25 cellular contexts compared by ENCODE assay signal in the genomic region with DNA sequence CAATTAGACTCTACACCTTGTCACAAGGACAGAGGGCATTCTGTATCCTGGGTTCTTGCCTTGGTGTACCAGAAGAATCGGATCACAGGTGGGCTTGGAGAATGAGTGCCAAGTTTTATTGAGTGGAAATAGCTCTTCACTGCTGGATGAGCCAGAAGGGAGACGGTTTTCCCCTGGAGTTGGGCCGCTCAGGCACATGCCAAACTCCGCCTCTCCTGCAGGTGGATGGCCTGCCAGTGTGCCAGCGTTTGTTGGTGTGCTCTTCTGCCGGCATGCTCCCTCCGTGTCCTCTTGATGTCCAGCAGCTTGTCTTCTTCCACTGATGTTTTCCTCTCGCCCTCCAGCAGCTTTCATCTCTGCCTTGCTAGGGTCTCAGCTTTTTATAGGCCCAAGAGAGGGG.
DNase-seq lines count a peak whose midpoint lies in the region; ATAC-seq and TF ChIP-seq lines count a peak whose summit lies in the region.
"Had no signal": no experiment of that assay in that cellular context is flagged by ENCODE, and none has a peak within 500 bp of the region (broad histone marks: within the 10 kb centered on the region; RNA-seq: fewer than 3 reads in every experiment).

No MANE protein-coding gene starts in this region.

- DNase-seq in activated CD4-positive, alpha-beta T cell treated with anti-CD3 and anti-CD28 coated beads, Interleukin-2, amount 10 ng/mL, durations not matched to agents 7 days and 5 days: no peak
- DNase-seq in activated CD4-positive, alpha-beta T cell treated with anti-CD3 and anti-CD28 coated beads for 48 hours: no peak
- DNase-seq in T-helper 17 cell: no peak
- no peak for DNase-seq in epithelial cell of prostate (ENCODE audit: low read depth, low spot score)
- DNase-seq in transverse colon: peak; percentile 32
- DNase-seq in activated CD8-positive, alpha-beta memory T cell treated with anti-CD3 and anti-CD28 coated beads, Interleukin-2, amount 50 U/mL, for 48 hours: no peak
- no peak for DNase-seq in right cardiac atrium
- DNase-seq: activated CD4-positive, CD25-positive, alpha-beta regulatory T cell; activated T-cell treated with anti-CD3 and anti-CD28 coated beads, Interleukin-2, amount 50 U/mL, for 1 hour; BE2C; DMS153; effector CD8-positive, alpha-beta T cell; GOT3; heart left ventricle; kidney glomerular epithelial cell; NCI-H1092; NCI-H187; NCI-H2171; NCI-H510A treated with DMSO at 0.1 percent for 48 hours; stimulated activated naive CD4-positive, alpha-beta T cell treated with Interleukin-2 at 50 U/mL for 16 hours had no signal

- POLR2A ChIA-PET in activated CD4-positive, alpha-beta T cell treated with anti-CD3 and anti-CD28 coated beads, Interleukin-2, amount 10 ng/mL, durations not matched to agents 7 days and 5 days (lab: Charles Lee): no interaction called here

- CTCF ChIA-PET in activated CD4-positive, alpha-beta T cell treated with anti-CD3 and anti-CD28 coated beads, Interleukin-2, amount 10 ng/mL, durations not matched to agents 7 days and 5 days (lab: Charles Lee): interaction anchor here (0.8 to 0.9 kb wide), 2 partner anchors 20 to 65 kb away, joined by 3 read pairs; no protein-coding TSS in a partner anchor

- peak in 2 of 5 experiments; percentile 21 to 51 for TF ChIP-seq CTCF in transverse colon (IDR thresholded peaks at IDR 0.05)

- H3K9me3 Mint-ChIP-seq in activated CD4-positive, alpha-beta T cell treated with anti-CD3 and anti-CD28 coated beads, Interleukin-2, amount 10 ng/mL, durations not matched to agents 7 days and 5 days: peaks cover 2% of the 10 kb centered on the region

- ATAC-seq in T-helper 17 cell (no peak), GM21447 (IDR thresholded peaks at IDR 0.05; ENCODE audit: unreplicated experiment) (no peak), right cardiac atrium (no peak)
- ATAC-seq: heart left ventricle, HepG2 had no signal

- 20 to 63% methylated on average over 1 to 8 of the region's 8 CpGs for WGBS in transverse colon (ENCODE audit: low coverage in 1 of 2), 2 donors
- WGBS in right cardiac atrium: 73% methylated on average over 8 of the region's 8 CpGs

- peak overlapping the region; percentile 88 for H3K27ac Mint-ChIP-seq in activated CD4-positive, alpha-beta T cell treated with anti-CD3 and anti-CD28 coated beads, Interleukin-2, amount 10 ng/mL, durations not matched to agents 7 days and 5 days
- peak overlapping the region; percentile 45 for H3K27ac Mint-ChIP-seq in T-helper 17 cell
- H3K27ac Mint-ChIP-seq: brain had no signal

- peaks cover 5% of the 10 kb centered on the region for H3K36me3 Mint-ChIP-seq in activated CD4-positive, alpha-beta T cell treated with anti-CD3 and anti-CD28 coated beads, Interleukin-2, amount 10 ng/mL, durations not matched to agents 7 days and 5 days (ENCODE audit: low read depth)
- no peaks in the 10 kb centered on the region for H3K36me3 Mint-ChIP-seq in T-helper 17 cell (ENCODE audit: low read depth)
- H3K36me3 Mint-ChIP-seq: brain had no signal

- H3K4me1 ChIP-seq in transverse colon (peaks cover 0 to 10% (median 6%) of the 10 kb centered on the region in 4 donors), right cardiac atrium (ENCODE audit: control insufficient read depth, insufficient read depth, low read length) (no peaks in the 10 kb centered on the region)
- H3K4me1 ChIP-seq: BE2C, heart left ventricle, Peyer's patch, vagina had no signal

- H3K4me1 Mint-ChIP-seq in activated CD4-positive, alpha-beta T cell treated with anti-CD3 and anti-CD28 coated beads, Interleukin-2, amount 10 ng/mL, durations not matched to agents 7 days and 5 days: peaks cover 55% of the 10 kb centered on the region
- peaks cover 28% of the 10 kb centered on the region for H3K4me1 Mint-ChIP-seq in T-helper 17 cell

- intact Hi-C loops in transverse colon (cut with DNase I; ENCODE audit: low total_unique reads): no loop called here
- intact Hi-C loops in right cardiac atrium (cut with DNase I): no loop called here

- H3K27ac ChIP-seq in epithelial cell of prostate (peak overlapping the region; percentile 35), transverse colon (peak overlapping the region; percentile 34 to 51 (median 41)), right cardiac atrium (ENCODE audit: low read length) (no peak overlapping the region)
- H3K27ac ChIP-seq: heart left ventricle, Peyer's patch, vagina had no signal

- no peak for TF ChIP-seq EP300 in transverse colon (IDR thresholded peaks at IDR 0.05; ENCODE audit: low read depth)

- no peaks in the 10 kb centered on the region for H3K36me3 ChIP-seq in transverse colon
- H3K36me3 ChIP-seq: BE2C, heart left ventricle, Peyer's patch, vagina had no signal

- no peaks in the 10 kb centered on the region for H3K27me3 ChIP-seq in transverse colon
- no peaks in the 10 kb centered on the region for H3K27me3 ChIP-seq in right cardiac atrium (ENCODE audit: control insufficient read depth, insufficient read depth)
- H3K27me3 ChIP-seq: BE2C, Peyer's patch, vagina had no signal

- TF ChIP-seq POLR2A in transverse colon (IDR thresholded peaks at IDR 0.05): no peak

- H3K4me3 Mint-ChIP-seq in activated CD4-positive, alpha-beta T cell treated with anti-CD3 and anti-CD28 coated beads, Interleukin-2, amount 10 ng/mL, durations not matched to agents 7 days and 5 days: no peak overlapping the region
- peak overlapping the region; percentile 12 for H3K4me3 Mint-ChIP-seq in T-helper 17 cell
- H3K4me3 Mint-ChIP-seq: brain had no signal

- in situ Hi-C loops in transverse colon (cut with MboI; ENCODE audit: low pct_ligation_motif_present in 1 of 4, low pct_unique_long_range_greater_than_20kb in 1 of 4, low sequenced_read_pairs in 3 of 4): no loop called here

- H3K4me3 ChIP-seq in transverse colon (no peak overlapping the region), right cardiac atrium (ENCODE audit: low read length) (no peak overlapping the region)
- H3K4me3 ChIP-seq: heart left ventricle, Peyer's patch, vagina had no signal

- H3K27me3 Mint-ChIP-seq in activated CD4-positive, alpha-beta T cell treated with anti-CD3 and anti-CD28 coated beads, Interleukin-2, amount 10 ng/mL, durations not matched to agents 7 days and 5 days: peaks cover 5% of the 10 kb centered on the region
- no peaks in the 10 kb centered on the region for H3K27me3 Mint-ChIP-seq in T-helper 17 cell

- no peaks in the 10 kb centered on the region for H3K9me3 ChIP-seq in T-helper 17 cell (ENCODE audit: control insufficient read depth, low read length, poor library complexity, severe bottlenecking)
- no peaks in the 10 kb centered on the region for H3K9me3 ChIP-seq in transverse colon
- H3K9me3 ChIP-seq in right cardiac atrium (ENCODE audit: control insufficient read depth, low read length): no peaks in the 10 kb centered on the region
- H3K9me3 ChIP-seq: BE2C, Peyer's patch, vagina had no signal
